1 cellular context compared by ENCODE assay signal in the genomic region with DNA sequence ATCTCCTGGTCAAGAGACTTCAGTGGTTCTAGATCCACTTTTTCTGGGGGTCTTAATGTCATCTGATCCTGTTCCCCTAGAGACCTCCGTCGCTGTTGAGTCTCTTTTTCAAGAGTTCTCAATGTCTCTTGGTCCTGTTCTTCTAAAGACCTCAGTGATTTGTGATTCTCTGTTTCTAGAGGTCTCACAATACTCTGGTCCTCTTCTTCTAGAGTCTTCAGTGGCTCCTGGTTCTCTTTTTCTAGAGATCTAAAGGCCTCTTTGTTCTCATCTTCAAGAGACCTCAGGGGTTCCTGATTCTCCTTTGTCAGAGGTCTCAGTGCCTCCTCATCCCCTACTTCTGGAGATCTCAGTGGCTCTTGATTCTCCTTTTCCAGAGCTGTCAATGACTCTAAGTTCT.
TF ChIP-seq lines count a peak whose summit lies in the region.

No MANE protein-coding gene starts in this region.

TF ChIP-seq in HepG2, 621 proteins besides CTCF, POLR2A, EP300 and RAD21:
- TF ChIP-seq ZFAT (CRISPR knock-in tag; conservative IDR thresholded peaks at IDR 0.05) (no peak), POGZ (CRISPR knock-in tag; IDR thresholded peaks at IDR 0.05) (no peak), SMC3 (IDR thresholded peaks at IDR 0.05; ENCODE audit: low read length) (no peak), U2AF1 (optimal IDR thresholded peaks at IDR 0.05; ENCODE audit: low read depth, low read length) (no peak), IRX3 (CRISPR knock-in tag; IDR thresholded peaks at IDR 0.05; ENCODE audit: borderline replicate concordance, low read depth) (no peak), FOXA1 (IDR thresholded peaks at IDR 0.05) (no peak), FOXA1 (CRISPR knock-in tag; IDR thresholded peaks at IDR 0.05) (no peak)
